1 cellular context compared by ENCODE assay signal in genomic region chrX:70262952-70263567, GRCh38.
TF ChIP-seq lines count a peak whose summit lies in the region.

No MANE protein-coding gene starts in this region.

TF ChIP-seq in HCT116, 20 proteins besides CTCF, POLR2A, EP300 and RAD21 (continued from another document):
- no peak for TF ChIP-seq ZBTB33 (IDR thresholded peaks at IDR 0.05; ENCODE audit: extremely low read depth, insufficient replicate concordance, low read length)
- no peak for TF ChIP-seq ZNF274 (IDR thresholded peaks at IDR 0.05; ENCODE audit: low read depth, low read length)
- no peak for TF ChIP-seq EZH2phosphoT487 (IDR thresholded peaks at IDR 0.05; ENCODE audit: borderline replicate concordance)
- no peak for TF ChIP-seq EGR1 (IDR thresholded peaks at IDR 0.05; ENCODE audit: low read depth)
- TF ChIP-seq CBX3 (IDR thresholded peaks at IDR 0.05; ENCODE audit: low read depth): no peak
- TF ChIP-seq SRF (IDR thresholded peaks at IDR 0.05; ENCODE audit: low read depth): no peak
